In genomic region chr7:157932498-157933218, GRCh38 we compare ENCODE assay signal across 1 cellular context.
TF ChIP-seq lines count a peak whose summit lies in the region.

No MANE protein-coding gene starts in this region.

TF ChIP-seq in HEK293, 187 proteins besides CTCF, POLR2A, EP300 and RAD21 (continued from another document and continues in another):
- peak; percentile 69; the same call in 1 of the 2 replicates for TF ChIP-seq ZSCAN18 (tag by site-specific recombination; IDR thresholded peaks at IDR 0.05)
- peak; percentile 65 for TF ChIP-seq SP2 (tag by site-specific recombination; IDR thresholded peaks at IDR 0.05)
- TF ChIP-seq KLF1 (tag by site-specific recombination; IDR thresholded peaks at IDR 0.05), result no peak
- no peak for TF ChIP-seq ZNF202 (tag by site-specific recombination; IDR thresholded peaks at IDR 0.05; ENCODE audit: borderline replicate concordance)
- TF ChIP-seq PRDM10 (tag by site-specific recombination; IDR thresholded peaks at IDR 0.05), result no peak
- no peak for TF ChIP-seq ZNF292 (tag by site-specific recombination; IDR thresholded peaks at IDR 0.05; ENCODE audit: borderline replicate concordance, low read depth)
- no peak for TF ChIP-seq KLF16 (tag by site-specific recombination; IDR thresholded peaks at IDR 0.05)
- TF ChIP-seq ZNF580 (tag by site-specific recombination; IDR thresholded peaks at IDR 0.05), result no peak
- no peak for TF ChIP-seq ZNF791 (tag by site-specific recombination; IDR thresholded peaks at IDR 0.05)
- TF ChIP-seq ZBTB26 (tag by site-specific recombination; optimal IDR thresholded peaks at IDR 0.05), result no peak
- TF ChIP-seq ZNF155 (tag by site-specific recombination; IDR thresholded peaks at IDR 0.05), result no peak
- TF ChIP-seq SETDB1 (IDR thresholded peaks at IDR 0.05; ENCODE audit: insufficient read length, low read length), result peak; percentile 87
- TF ChIP-seq ZNF514 (tag by site-specific recombination; IDR thresholded peaks at IDR 0.05), result no peak
- TF ChIP-seq ZNF138 (tag by site-specific recombination; IDR thresholded peaks at IDR 0.05; ENCODE audit: borderline replicate concordance), result no peak
- 0 out of 2 replicates have a peak, but pooled peaks have one; percentile 23 for TF ChIP-seq ATF2 (tag by site-specific recombination; IDR thresholded peaks at IDR 0.05; ENCODE audit: low read depth)
- TF ChIP-seq ZBTB11 (tag by site-specific recombination; conservative IDR thresholded peaks at IDR 0.05; ENCODE audit: low read depth), result no peak
- TF ChIP-seq ZNF561 (tag by site-specific recombination; IDR thresholded peaks at IDR 0.05; ENCODE audit: borderline replicate concordance), result no peak
- TF ChIP-seq ZNF132 (tag by site-specific recombination; IDR thresholded peaks at IDR 0.05; ENCODE audit: borderline replicate concordance), result no peak
- no peak for TF ChIP-seq ZNF404 (tag by site-specific recombination; IDR thresholded peaks at IDR 0.05)
- no peak for TF ChIP-seq ZNF114 (tag by site-specific recombination; IDR thresholded peaks at IDR 0.05)
- no peak for TF ChIP-seq ZNF521 (tag by site-specific recombination; IDR thresholded peaks at IDR 0.05)
- no peak for TF ChIP-seq ZNF335 (tag by site-specific recombination; conservative IDR thresholded peaks at IDR 0.05)
- no peak for TF ChIP-seq ZSCAN23 (tag by site-specific recombination; IDR thresholded peaks at IDR 0.05)
- TF ChIP-seq ZNF350 (tag by site-specific recombination; IDR thresholded peaks at IDR 0.05), result no peak
- 0 out of 2 replicates have a peak, but pooled peaks have one; percentile 27 for TF ChIP-seq ZNF362 (tag by site-specific recombination; IDR thresholded peaks at IDR 0.05)
- 0 out of 2 replicates have a peak, but pooled peaks have one; percentile 23 for TF ChIP-seq PRDM6 (tag by site-specific recombination; IDR thresholded peaks at IDR 0.05)
- TF ChIP-seq GLI4 (tag by site-specific recombination; IDR thresholded peaks at IDR 0.05), result no peak; the same call in 1 of the 2 replicates
- no peak for TF ChIP-seq ZNF596 (tag by site-specific recombination; IDR thresholded peaks at IDR 0.05)
- no peak for TF ChIP-seq KLF9 (tag by site-specific recombination; IDR thresholded peaks at IDR 0.05; ENCODE audit: low read depth)
- TF ChIP-seq ZNF658 (tag by site-specific recombination; IDR thresholded peaks at IDR 0.05), result no peak
- peak; percentile 51; the same call in 1 of the 2 replicates for TF ChIP-seq ZNF629 (tag by site-specific recombination; IDR thresholded peaks at IDR 0.05)
- TF ChIP-seq YY1 (tag by site-specific recombination; IDR thresholded peaks at IDR 0.05), result no peak
- peak; percentile 70; the same call in 1 of the 2 replicates for TF ChIP-seq ZNF248 (tag by site-specific recombination; IDR thresholded peaks at IDR 0.05)
- TF ChIP-seq ZNF473 (tag by site-specific recombination; IDR thresholded peaks at IDR 0.05), result no peak
- TF ChIP-seq ZNF416 (tag by site-specific recombination; IDR thresholded peaks at IDR 0.05), result no peak
- no peak for TF ChIP-seq ZNF18 (tag by site-specific recombination; IDR thresholded peaks at IDR 0.05)
- TF ChIP-seq ZNF169 (tag by site-specific recombination; IDR thresholded peaks at IDR 0.05), result peak; percentile 19; the same call in 1 of the 2 replicates
- TF ChIP-seq ZNF324 (tag by site-specific recombination; IDR thresholded peaks at IDR 0.05), result peak; percentile 57
- TF ChIP-seq ZBTB17 (tag by site-specific recombination; IDR thresholded peaks at IDR 0.05), result no peak
- no peak for TF ChIP-seq ZXDB (tag by site-specific recombination; IDR thresholded peaks at IDR 0.05)
- TF ChIP-seq ZFP41 (tag by site-specific recombination; IDR thresholded peaks at IDR 0.05; ENCODE audit: borderline replicate concordance), result no peak
- TF ChIP-seq ZNF529 (tag by site-specific recombination; IDR thresholded peaks at IDR 0.05; ENCODE audit: insufficient replicate concordance), result no peak
- no peak for TF ChIP-seq PRDM1 (tag by site-specific recombination; IDR thresholded peaks at IDR 0.05)
- peak; percentile 54 for TF ChIP-seq SP3 (tag by site-specific recombination; IDR thresholded peaks at IDR 0.05)
- no peak for TF ChIP-seq ZNF677 (tag by site-specific recombination; IDR thresholded peaks at IDR 0.05)
- TF ChIP-seq ZBTB44 (tag by site-specific recombination; IDR thresholded peaks at IDR 0.05), result no peak
- no peak for TF ChIP-seq ZSCAN16 (tag by site-specific recombination; IDR thresholded peaks at IDR 0.05)
- no peak for TF ChIP-seq ZNF548 (tag by site-specific recombination; IDR thresholded peaks at IDR 0.05)
- no peak for TF ChIP-seq ZNF747 (tag by site-specific recombination; IDR thresholded peaks at IDR 0.05)
- TF ChIP-seq MYNN (tag by site-specific recombination; IDR thresholded peaks at IDR 0.05; ENCODE audit: borderline replicate concordance), result no peak
- TF ChIP-seq ZNF341 (tag by site-specific recombination; IDR thresholded peaks at IDR 0.05; ENCODE audit: low read depth), result no peak
